ENCODE assay signal across 16 cellular contexts in the genomic region with DNA sequence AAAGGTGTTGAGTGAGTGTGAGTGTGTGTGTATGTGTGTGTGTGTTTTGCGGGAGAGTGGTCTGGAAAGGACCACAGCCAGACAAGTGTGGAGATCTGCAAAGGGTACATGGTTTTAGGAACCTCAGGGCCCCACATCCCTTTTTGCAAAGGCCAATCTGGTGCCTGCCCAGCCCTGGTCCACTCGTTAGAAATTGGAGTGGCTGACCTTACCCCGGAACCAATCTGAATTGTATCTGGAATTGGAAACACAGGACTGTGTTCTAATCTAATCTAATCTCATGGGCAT. TPM values are rescaled to one million over a fixed set of nuclear protein-coding genes. Genes with fewer than 3 reads are reported as not detected.
DNase-seq lines count a peak whose midpoint lies in the region; ATAC-seq and TF ChIP-seq lines count a peak whose summit lies in the region.
"Had no signal": no experiment of that assay in that cellular context is flagged by ENCODE, and none has a peak within 500 bp of the region (broad histone marks: within the 10 kb centered on the region; RNA-seq: fewer than 3 reads in every experiment).

No MANE protein-coding gene starts in this region.

- H3K4me1 ChIP-seq in smooth muscle cell (ENCODE audit: low read depth) = peaks cover 13% of the 10 kb centered on the region
- H3K4me1 ChIP-seq: A549 had no signal

- no peaks in the 10 kb centered on the region for H3F3A ChIP-seq in smooth muscle cell (ENCODE audit: low read depth)

- peak overlapping the region; percentile 93 for H3K4me2 ChIP-seq in smooth muscle cell
- H3K4me2 ChIP-seq: A549, GM23338 had no signal

- no peaks in the 10 kb centered on the region for H4K20me1 ChIP-seq in smooth muscle cell (ENCODE audit: low read depth)

- intact Hi-C loops in Right ventricle myocardium superior (cut with DNase I) = no loop called here

- H3K27ac Mint-ChIP-seq in mesothelial cell of epicardium = peak overlapping the region; percentile 100
- H3K27ac Mint-ChIP-seq: CD14-positive monocyte; CD8-positive, alpha-beta T cell; GM23338; H9 had no signal

- no peaks in the 10 kb centered on the region for H3K27me3 Mint-ChIP-seq in mesothelial cell of epicardium (ENCODE audit: low read depth)

- H3K9ac ChIP-seq in smooth muscle cell (ENCODE audit: low read depth) = no peak overlapping the region

- no peaks in the 10 kb centered on the region for H3K36me3 ChIP-seq in smooth muscle cell (ENCODE audit: low read depth)

- H3K27ac ChIP-seq in epithelial cell of prostate = peak overlapping the region; percentile 84
- H3K27ac ChIP-seq in smooth muscle cell (ENCODE audit: low read depth) = peak overlapping the region; percentile 75
- H3K27ac ChIP-seq: A549 had no signal

- no peaks in the 10 kb centered on the region for H3K36me3 Mint-ChIP-seq in mesothelial cell of epicardium
- H3K36me3 Mint-ChIP-seq: CD14-positive monocyte; CD8-positive, alpha-beta T cell had no signal

- H3K27me3 ChIP-seq in smooth muscle cell (ENCODE audit: low read depth) = peaks cover 18% of the 10 kb centered on the region

- no peak for TF ChIP-seq CTCF in mesothelial cell of epicardium (IDR thresholded peaks at IDR 0.05; ENCODE audit: unreplicated experiment)
- no peak for TF ChIP-seq CTCF in smooth muscle cell (IDR thresholded peaks at IDR 0.05; ENCODE audit: borderline replicate concordance, insufficient read depth, poor library complexity, severe bottlenecking)

- H3K4me3 ChIP-seq in smooth muscle cell = no peak overlapping the region
- H3K4me3 ChIP-seq: A549, GM23338 had no signal

- H2AFZ ChIP-seq in smooth muscle cell (ENCODE audit: low read depth) = no peak overlapping the region
- H2AFZ ChIP-seq: GM23338 had no signal

- peaks cover 41% of the 10 kb centered on the region for H3K79me2 ChIP-seq in smooth muscle cell (ENCODE audit: low read depth)

- no peaks in the 10 kb centered on the region for H3K9me3 Mint-ChIP-seq in mesothelial cell of epicardium
- H3K9me3 Mint-ChIP-seq: CD8-positive, alpha-beta T cell; GM23338 had no signal

- peak overlapping the region; percentile 92 for H3K4me3 Mint-ChIP-seq in mesothelial cell of epicardium
- H3K4me3 Mint-ChIP-seq: CD8-positive, alpha-beta T cell; GM23338; H9 had no signal

- DNase-seq in epithelial cell of prostate (ENCODE audit: low read depth, low spot score) (no peak), mesothelial cell of epicardium (ENCODE audit: low spot score in 2 of 2, unreplicated experiment in 2 of 2) (no peak), smooth muscle cell (lab: John Stamatoyannopoulos, UW; ENCODE audit: unreplicated experiment) (no peak), Right ventricle myocardium superior (no peak), AG08396 (ENCODE audit: low spot score) (no peak), NCI-H2196 (lab: John Stamatoyannopoulos, UW; ENCODE audit: unreplicated experiment) (no peak), HuH-7 (ENCODE audit: low spot score) (no peak)
- DNase-seq: CD8-positive, alpha-beta T cell; COR-L47; DMS153; DND-41; GDM1; H9 had no signal

- WGBS in smooth muscle cell (ENCODE audit: low lambda C conversion rate) = 47% methylated on average over 3 of the region's 3 CpGs

- no peaks in the 10 kb centered on the region for H3K9me3 ChIP-seq in smooth muscle cell (replicated peaks; ENCODE audit: low read depth)
- H3K9me3 ChIP-seq: A549 had no signal

- peaks cover 82% of the 10 kb centered on the region for H3K4me1 Mint-ChIP-seq in mesothelial cell of epicardium

- no peak for ATAC-seq in Right ventricle myocardium superior (ENCODE audit: poor library complexity)
- ATAC-seq: A549; CD8-positive, alpha-beta T cell; GM23338 had no signal

RNA-seq across cellular contexts. Expression of a gene that starts 11.3 kb away (rescaled TPM):
- total RNA-seq in mesothelial cell of epicardium (409 to 427 TPM (median 425 TPM) in 3 replicates), smooth muscle cell (100 and 104 TPM in 2 replicates), Right ventricle myocardium superior (11.8 TPM)
- 100 and 110 TPM in 2 replicates for polyA plus RNA-seq in smooth muscle cell
- total RNA-seq: CD8-positive, alpha-beta T cell had no signal
